ENCODE assay signal across 1 cellular context in the genomic region with DNA sequence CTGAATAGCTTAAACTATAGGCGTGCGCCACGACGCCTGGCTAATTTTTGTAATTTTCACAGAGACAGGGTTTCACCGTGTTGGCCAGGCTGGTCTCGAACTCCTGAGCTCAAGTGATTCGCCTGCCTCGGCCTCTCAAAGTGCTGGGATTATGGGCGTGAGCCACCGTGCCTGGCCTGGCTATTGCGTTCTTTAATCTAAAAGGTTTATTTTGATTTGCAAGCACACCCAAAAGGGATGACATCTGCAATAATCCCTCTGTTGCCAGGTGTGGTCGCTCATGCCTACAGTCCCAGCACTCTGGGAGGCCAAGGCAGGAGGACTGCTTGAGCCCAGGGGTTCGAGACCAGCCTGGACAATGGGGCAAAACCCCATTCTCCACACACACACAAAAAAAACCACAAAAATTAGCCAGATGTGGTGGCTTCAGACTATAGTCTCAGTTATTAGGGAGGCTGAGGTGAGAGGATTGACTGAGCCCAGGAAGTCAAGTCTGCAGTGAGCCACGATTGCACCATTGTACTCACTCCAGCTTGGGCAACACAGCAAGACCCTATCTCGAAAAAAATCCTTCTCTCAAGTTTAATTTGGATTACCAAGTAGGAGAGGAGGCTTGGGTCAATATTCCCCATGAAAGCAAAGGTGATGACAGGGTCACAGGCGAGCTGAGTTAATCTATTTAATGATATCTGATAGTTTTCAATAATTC.
TF ChIP-seq lines count a peak whose summit lies in the region.

No MANE protein-coding gene starts in this region.

TF ChIP-seq in HepG2, 621 proteins besides CTCF, POLR2A, EP300 and RAD21 (continued from another document and continues in another):
- TF ChIP-seq, protein P1, sequence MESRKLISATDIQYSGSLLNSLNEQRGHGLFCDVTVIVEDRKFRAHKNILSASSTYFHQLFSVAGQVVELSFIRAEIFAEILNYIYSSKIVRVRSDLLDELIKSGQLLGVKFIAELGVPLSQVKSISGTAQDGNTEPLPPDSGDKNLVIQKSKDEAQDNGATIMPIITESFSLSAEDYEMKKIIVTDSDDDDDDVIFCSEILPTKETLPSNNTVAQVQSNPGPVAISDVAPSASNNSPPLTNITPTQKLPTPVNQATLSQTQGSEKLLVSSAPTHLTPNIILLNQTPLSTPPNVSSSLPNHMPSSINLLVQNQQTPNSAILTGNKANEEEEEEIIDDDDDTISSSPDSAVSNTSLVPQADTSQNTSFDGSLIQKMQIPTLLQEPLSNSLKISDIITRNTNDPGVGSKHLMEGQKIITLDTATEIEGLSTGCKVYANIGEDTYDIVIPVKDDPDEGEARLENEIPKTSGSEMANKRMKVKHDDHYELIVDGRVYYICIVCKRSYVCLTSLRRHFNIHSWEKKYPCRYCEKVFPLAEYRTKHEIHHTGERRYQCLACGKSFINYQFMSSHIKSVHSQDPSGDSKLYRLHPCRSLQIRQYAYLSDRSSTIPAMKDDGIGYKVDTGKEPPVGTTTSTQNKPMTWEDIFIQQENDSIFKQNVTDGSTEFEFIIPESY (CRISPR knock-in tag; IDR thresholded peaks at IDR 0.05) = no peak; the same call in 1 of the 2 replicates
- TF ChIP-seq, protein P2, sequence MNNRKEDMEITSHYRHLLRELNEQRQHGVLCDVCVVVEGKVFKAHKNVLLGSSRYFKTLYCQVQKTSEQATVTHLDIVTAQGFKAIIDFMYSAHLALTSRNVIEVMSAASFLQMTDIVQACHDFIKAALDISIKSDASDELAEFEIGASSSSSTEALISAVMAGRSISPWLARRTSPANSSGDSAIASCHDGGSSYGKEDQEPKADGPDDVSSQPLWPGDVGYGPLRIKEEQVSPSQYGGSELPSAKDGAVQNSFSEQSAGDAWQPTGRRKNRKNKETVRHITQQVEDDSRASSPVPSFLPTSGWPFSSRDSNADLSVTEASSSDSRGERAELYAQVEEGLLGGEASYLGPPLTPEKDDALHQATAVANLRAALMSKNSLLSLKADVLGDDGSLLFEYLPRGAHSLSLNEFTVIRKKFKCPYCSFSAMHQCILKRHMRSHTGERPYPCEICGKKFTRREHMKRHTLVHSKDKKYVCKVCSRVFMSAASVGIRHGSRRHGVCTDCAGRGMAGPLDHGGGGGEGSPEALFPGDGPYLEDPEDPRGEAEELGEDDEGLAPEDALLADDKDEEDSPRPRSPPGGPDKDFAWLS (CRISPR knock-in tag; IDR thresholded peaks at IDR 0.05; ENCODE audit: borderline replicate concordance) = 0 out of 2 replicates have a peak, but pooled peaks have one; percentile 59
- TF ChIP-seq ZNF570 (CRISPR knock-in tag; IDR thresholded peaks at IDR 0.05; ENCODE audit: borderline replicate concordance) (0 out of 2 replicates have a peak, but pooled peaks have one; percentile 66), ZNF839 (CRISPR knock-in tag; IDR thresholded peaks at IDR 0.05; ENCODE audit: borderline replicate concordance) (no peak), FOXO1 (CRISPR knock-in tag; IDR thresholded peaks at IDR 0.05) (no peak), ZNF552 (CRISPR knock-in tag; IDR thresholded peaks at IDR 0.05; ENCODE audit: borderline replicate concordance) (no peak), POLR2AphosphoS2 (IDR thresholded peaks at IDR 0.05; ENCODE audit: low read depth, low read length) (no peak), REPIN1 (CRISPR knock-in tag; IDR thresholded peaks at IDR 0.05; ENCODE audit: borderline replicate concordance, low read depth) (no peak), ZNF138 (CRISPR knock-in tag; IDR thresholded peaks at IDR 0.05; ENCODE audit: low read depth) (no peak), STAG1 (CRISPR knock-in tag; IDR thresholded peaks at IDR 0.05) (no peak), HHEX (CRISPR knock-in tag; IDR thresholded peaks at IDR 0.05) (no peak), BRF2 (CRISPR knock-in tag; IDR thresholded peaks at IDR 0.05) (no peak), HMG20A (CRISPR knock-in tag; IDR thresholded peaks at IDR 0.05; ENCODE audit: borderline replicate concordance) (no peak), ZNF501 (CRISPR knock-in tag; IDR thresholded peaks at IDR 0.05) (no peak), DPF2 (CRISPR knock-in tag; IDR thresholded peaks at IDR 0.05; ENCODE audit: borderline replicate concordance, low read depth) (no peak), IRF2 (CRISPR knock-in tag; IDR thresholded peaks at IDR 0.05) (no peak), NFYC (CRISPR knock-in tag; IDR thresholded peaks at IDR 0.05) (no peak), SKIL (CRISPR knock-in tag; IDR thresholded peaks at IDR 0.05; ENCODE audit: borderline replicate concordance) (no peak), NFKB2 (CRISPR knock-in tag; IDR thresholded peaks at IDR 0.05; ENCODE audit: borderline replicate concordance) (no peak), ZNF44 (CRISPR knock-in tag; IDR thresholded peaks at IDR 0.05) (no peak), KLF6 (CRISPR knock-in tag; IDR thresholded peaks at IDR 0.05) (no peak), SSRP1 (CRISPR knock-in tag; IDR thresholded peaks at IDR 0.05) (no peak), ZZZ3 (CRISPR knock-in tag; IDR thresholded peaks at IDR 0.05; ENCODE audit: borderline replicate concordance) (no peak)
- TF ChIP-seq, protein P3, sequence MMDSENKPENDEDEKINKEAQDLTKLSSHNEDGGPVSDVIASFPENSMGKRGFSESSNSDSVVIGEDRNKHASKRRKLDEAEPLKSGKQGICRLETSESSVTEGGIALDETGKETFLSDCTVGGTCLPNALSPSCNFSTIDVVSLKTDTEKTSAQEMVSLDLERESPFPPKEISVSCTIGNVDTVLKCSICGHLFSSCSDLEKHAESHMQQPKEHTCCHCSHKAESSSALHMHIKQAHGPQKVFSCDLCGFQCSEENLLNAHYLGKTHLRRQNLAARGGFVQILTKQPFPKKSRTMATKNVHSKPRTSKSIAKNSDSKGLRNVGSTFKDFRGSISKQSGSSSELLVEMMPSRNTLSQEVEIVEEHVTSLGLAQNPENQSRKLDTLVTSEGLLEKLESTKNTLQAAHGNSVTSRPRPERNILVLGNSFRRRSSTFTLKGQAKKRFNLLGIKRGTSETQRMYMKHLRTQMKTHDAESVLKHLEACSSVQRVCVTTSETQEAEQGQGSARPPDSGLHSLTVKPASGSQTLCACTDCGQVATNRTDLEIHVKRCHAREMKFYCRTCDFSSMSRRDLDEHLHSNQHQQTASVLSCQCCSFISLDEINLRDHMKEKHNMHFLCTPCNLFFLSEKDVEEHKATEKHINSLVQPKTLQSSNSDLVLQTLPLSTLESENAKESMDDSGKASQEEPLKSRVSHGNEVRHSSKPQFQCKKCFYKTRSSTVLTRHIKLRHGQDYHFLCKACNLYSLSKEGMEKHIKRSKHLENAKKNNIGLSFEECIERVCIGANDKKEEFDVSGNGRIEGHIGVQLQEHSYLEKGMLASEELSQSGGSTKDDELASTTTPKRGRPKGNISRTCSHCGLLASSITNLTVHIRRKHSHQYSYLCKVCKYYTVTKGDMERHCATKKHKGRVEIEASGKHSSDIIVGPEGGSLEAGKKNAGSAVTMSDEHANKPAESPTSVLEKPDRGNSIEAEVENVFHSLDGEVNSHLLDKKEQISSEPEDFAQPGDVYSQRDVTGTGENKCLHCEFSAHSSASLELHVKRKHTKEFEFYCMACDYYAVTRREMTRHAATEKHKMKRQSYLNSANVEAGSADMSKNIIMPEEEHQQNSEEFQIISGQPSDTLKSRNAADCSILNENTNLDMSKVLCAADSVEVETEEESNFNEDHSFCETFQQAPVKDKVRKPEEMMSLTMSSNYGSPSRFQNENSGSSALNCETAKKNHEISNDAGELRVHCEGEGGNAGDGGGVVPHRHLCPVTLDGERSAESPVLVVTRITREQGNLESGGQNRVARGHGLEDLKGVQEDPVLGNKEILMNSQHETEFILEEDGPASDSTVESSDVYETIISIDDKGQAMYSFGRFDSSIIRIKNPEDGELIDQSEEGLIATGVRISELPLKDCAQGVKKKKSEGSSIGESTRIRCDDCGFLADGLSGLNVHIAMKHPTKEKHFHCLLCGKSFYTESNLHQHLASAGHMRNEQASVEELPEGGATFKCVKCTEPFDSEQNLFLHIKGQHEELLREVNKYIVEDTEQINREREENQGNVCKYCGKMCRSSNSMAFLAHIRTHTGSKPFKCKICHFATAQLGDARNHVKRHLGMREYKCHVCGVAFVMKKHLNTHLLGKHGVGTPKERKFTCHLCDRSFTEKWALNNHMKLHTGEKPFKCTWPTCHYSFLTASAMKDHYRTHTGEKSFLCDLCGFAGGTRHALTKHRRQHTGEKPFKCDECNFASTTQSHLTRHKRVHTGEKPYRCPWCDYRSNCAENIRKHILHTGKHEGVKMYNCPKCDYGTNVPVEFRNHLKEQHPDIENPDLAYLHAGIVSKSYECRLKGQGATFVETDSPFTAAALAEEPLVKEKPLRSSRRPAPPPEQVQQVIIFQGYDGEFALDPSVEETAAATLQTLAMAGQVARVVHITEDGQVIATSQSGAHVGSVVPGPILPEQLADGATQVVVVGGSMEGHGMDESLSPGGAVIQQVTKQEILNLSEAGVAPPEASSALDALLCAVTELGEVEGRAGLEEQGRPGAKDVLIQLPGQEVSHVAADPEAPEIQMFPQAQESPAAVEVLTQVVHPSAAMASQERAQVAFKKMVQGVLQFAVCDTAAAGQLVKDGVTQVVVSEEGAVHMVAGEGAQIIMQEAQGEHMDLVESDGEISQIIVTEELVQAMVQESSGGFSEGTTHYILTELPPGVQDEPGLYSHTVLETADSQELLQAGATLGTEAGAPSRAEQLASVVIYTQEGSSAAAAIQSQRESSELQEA (CRISPR knock-in tag; IDR thresholded peaks at IDR 0.05; ENCODE audit: not compliant biosample characterization) = peak; percentile 5
- TF ChIP-seq, protein P4, sequence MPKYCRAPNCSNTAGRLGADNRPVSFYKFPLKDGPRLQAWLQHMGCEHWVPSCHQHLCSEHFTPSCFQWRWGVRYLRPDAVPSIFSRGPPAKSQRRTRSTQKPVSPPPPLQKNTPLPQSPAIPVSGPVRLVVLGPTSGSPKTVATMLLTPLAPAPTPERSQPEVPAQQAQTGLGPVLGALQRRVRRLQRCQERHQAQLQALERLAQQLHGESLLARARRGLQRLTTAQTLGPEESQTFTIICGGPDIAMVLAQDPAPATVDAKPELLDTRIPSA (CRISPR knock-in tag; IDR thresholded peaks at IDR 0.05; ENCODE audit: borderline replicate concordance) = no peak
- TF ChIP-seq, protein P5, sequence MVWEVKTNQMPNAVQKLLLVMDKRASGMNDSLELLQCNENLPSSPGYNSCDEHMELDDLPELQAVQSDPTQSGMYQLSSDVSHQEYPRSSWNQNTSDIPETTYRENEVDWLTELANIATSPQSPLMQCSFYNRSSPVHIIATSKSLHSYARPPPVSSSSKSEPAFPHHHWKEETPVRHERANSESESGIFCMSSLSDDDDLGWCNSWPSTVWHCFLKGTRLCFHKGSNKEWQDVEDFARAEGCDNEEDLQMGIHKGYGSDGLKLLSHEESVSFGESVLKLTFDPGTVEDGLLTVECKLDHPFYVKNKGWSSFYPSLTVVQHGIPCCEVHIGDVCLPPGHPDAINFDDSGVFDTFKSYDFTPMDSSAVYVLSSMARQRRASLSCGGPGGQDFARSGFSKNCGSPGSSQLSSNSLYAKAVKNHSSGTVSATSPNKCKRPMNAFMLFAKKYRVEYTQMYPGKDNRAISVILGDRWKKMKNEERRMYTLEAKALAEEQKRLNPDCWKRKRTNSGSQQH (CRISPR knock-in tag; IDR thresholded peaks at IDR 0.05; ENCODE audit: low read depth) = no peak
- TF ChIP-seq, protein P6, sequence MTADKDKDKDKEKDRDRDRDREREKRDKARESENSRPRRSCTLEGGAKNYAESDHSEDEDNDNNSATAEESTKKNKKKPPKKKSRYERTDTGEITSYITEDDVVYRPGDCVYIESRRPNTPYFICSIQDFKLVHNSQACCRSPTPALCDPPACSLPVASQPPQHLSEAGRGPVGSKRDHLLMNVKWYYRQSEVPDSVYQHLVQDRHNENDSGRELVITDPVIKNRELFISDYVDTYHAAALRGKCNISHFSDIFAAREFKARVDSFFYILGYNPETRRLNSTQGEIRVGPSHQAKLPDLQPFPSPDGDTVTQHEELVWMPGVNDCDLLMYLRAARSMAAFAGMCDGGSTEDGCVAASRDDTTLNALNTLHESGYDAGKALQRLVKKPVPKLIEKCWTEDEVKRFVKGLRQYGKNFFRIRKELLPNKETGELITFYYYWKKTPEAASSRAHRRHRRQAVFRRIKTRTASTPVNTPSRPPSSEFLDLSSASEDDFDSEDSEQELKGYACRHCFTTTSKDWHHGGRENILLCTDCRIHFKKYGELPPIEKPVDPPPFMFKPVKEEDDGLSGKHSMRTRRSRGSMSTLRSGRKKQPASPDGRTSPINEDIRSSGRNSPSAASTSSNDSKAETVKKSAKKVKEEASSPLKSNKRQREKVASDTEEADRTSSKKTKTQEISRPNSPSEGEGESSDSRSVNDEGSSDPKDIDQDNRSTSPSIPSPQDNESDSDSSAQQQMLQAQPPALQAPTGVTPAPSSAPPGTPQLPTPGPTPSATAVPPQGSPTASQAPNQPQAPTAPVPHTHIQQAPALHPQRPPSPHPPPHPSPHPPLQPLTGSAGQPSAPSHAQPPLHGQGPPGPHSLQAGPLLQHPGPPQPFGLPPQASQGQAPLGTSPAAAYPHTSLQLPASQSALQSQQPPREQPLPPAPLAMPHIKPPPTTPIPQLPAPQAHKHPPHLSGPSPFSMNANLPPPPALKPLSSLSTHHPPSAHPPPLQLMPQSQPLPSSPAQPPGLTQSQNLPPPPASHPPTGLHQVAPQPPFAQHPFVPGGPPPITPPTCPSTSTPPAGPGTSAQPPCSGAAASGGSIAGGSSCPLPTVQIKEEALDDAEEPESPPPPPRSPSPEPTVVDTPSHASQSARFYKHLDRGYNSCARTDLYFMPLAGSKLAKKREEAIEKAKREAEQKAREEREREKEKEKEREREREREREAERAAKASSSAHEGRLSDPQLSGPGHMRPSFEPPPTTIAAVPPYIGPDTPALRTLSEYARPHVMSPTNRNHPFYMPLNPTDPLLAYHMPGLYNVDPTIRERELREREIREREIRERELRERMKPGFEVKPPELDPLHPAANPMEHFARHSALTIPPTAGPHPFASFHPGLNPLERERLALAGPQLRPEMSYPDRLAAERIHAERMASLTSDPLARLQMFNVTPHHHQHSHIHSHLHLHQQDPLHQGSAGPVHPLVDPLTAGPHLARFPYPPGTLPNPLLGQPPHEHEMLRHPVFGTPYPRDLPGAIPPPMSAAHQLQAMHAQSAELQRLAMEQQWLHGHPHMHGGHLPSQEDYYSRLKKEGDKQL (CRISPR knock-in tag; IDR thresholded peaks at IDR 0.05; ENCODE audit: low read depth) = no peak
